Comparison of ENCODE assay signal across 3 cellular contexts in the genomic region with DNA sequence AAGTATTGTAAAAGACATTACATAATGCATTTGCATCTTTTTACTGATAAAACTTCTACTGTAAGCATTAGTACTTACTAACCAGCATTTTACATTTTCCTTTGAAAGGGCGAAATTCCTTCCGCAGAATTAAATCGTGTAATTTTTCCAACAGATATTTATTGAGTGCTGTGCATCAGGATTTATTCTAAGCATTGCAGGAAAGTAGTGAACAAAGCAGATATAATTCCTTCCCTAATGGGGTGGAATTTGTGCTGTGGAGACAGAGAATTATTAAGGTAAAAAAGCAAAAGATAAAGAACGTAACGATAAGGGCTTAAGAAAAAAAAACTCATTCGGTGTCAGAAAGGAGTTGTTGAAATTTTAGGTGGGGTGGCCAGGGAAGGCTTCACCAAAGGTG.
A peak's percentile ranks its signal among the peaks of the same experiment; 100 is the strongest.
TF ChIP-seq lines count a peak whose summit lies in the region.

No MANE protein-coding gene starts in this region.

TF ChIP-seq in A549, 52 proteins besides CTCF, POLR2A, EP300 and RAD21 (continued from another document):
- TF ChIP-seq ZFP36 (IDR thresholded peaks at IDR 0.05; ENCODE audit: borderline replicate concordance, partially characterized antibody) (no peak), FOSL2 (IDR thresholded peaks at IDR 0.05) (no peak), FOSL2 (CRISPR knock-in tag; IDR thresholded peaks at IDR 0.05) (no peak), PHF8 (IDR thresholded peaks at IDR 0.05; ENCODE audit: borderline replicate concordance, low read depth) (no peak), TP53 (CRISPR knock-in tag; IDR thresholded peaks at IDR 0.05) (no peak)
- TF ChIP-seq, protein P1, sequence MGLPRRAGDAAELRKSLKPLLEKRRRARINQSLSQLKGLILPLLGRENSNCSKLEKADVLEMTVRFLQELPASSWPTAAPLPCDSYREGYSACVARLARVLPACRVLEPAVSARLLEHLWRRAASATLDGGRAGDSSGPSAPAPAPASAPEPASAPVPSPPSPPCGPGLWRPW (IDR thresholded peaks at IDR 0.05) = no peak

TF ChIP-seq in HEK293, 187 proteins besides CTCF, POLR2A, EP300 and RAD21 (continued from another document):
- TF ChIP-seq ZIC2 (tag by site-specific recombination; IDR thresholded peaks at IDR 0.05) (no peak), ZNF670 (tag by site-specific recombination; IDR thresholded peaks at IDR 0.05; ENCODE audit: low read depth) (no peak), ZNF423 (tag by site-specific recombination; IDR thresholded peaks at IDR 0.05) (0 out of 2 replicates have a peak, but pooled peaks have one; percentile 11)
- TF ChIP-seq, protein P2, sequence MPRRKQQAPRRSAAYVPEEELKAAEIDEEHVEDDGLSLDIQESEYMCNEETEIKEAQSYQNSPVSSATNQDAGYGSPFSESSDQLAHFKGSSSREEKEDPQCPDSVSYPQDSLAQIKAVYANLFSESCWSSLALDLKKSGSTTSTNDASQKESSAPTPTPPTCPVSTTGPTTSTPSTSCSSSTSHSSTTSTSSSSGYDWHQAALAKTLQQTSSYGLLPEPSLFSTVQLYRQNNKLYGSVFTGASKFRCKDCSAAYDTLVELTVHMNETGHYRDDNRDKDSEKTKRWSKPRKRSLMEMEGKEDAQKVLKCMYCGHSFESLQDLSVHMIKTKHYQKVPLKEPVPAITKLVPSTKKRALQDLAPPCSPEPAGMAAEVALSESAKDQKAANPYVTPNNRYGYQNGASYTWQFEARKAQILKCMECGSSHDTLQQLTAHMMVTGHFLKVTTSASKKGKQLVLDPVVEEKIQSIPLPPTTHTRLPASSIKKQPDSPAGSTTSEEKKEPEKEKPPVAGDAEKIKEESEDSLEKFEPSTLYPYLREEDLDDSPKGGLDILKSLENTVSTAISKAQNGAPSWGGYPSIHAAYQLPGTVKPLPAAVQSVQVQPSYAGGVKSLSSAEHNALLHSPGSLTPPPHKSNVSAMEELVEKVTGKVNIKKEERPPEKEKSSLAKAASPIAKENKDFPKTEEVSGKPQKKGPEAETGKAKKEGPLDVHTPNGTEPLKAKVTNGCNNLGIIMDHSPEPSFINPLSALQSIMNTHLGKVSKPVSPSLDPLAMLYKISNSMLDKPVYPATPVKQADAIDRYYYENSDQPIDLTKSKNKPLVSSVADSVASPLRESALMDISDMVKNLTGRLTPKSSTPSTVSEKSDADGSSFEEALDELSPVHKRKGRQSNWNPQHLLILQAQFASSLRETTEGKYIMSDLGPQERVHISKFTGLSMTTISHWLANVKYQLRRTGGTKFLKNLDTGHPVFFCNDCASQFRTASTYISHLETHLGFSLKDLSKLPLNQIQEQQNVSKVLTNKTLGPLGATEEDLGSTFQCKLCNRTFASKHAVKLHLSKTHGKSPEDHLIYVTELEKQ (tag by site-specific recombination; IDR thresholded peaks at IDR 0.05; ENCODE audit: borderline replicate concordance) = no peak

TF ChIP-seq in K562, 482 proteins besides CTCF, POLR2A, EP300 and RAD21 (continued from another document and continues in another):
- TF ChIP-seq, protein P3, sequence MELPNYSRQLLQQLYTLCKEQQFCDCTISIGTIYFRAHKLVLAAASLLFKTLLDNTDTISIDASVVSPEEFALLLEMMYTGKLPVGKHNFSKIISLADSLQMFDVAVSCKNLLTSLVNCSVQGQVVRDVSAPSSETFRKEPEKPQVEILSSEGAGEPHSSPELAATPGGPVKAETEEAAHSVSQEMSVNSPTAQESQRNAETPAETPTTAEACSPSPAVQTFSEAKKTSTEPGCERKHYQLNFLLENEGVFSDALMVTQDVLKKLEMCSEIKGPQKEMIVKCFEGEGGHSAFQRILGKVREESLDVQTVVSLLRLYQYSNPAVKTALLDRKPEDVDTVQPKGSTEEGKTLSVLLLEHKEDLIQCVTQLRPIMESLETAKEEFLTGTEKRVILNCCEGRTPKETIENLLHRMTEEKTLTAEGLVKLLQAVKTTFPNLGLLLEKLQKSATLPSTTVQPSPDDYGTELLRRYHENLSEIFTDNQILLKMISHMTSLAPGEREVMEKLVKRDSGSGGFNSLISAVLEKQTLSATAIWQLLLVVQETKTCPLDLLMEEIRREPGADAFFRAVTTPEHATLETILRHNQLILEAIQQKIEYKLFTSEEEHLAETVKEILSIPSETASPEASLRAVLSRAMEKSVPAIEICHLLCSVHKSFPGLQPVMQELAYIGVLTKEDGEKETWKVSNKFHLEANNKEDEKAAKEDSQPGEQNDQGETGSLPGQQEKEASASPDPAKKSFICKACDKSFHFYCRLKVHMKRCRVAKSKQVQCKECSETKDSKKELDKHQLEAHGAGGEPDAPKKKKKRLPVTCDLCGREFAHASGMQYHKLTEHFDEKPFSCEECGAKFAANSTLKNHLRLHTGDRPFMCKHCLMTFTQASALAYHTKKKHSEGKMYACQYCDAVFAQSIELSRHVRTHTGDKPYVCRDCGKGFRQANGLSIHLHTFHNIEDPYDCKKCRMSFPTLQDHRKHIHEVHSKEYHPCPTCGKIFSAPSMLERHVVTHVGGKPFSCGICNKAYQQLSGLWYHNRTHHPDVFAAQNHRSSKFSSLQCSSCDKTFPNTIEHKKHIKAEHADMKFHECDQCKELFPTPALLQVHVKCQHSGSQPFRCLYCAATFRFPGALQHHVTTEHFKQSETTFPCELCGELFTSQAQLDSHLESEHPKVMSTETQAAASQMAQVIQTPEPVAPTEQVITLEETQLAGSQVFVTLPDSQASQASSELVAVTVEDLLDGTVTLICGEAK (IDR thresholded peaks at IDR 0.05) = no peak
- TF ChIP-seq, protein P3 (CRISPR knock-in tag; IDR thresholded peaks at IDR 0.05) = no peak
- TF ChIP-seq, protein P4, sequence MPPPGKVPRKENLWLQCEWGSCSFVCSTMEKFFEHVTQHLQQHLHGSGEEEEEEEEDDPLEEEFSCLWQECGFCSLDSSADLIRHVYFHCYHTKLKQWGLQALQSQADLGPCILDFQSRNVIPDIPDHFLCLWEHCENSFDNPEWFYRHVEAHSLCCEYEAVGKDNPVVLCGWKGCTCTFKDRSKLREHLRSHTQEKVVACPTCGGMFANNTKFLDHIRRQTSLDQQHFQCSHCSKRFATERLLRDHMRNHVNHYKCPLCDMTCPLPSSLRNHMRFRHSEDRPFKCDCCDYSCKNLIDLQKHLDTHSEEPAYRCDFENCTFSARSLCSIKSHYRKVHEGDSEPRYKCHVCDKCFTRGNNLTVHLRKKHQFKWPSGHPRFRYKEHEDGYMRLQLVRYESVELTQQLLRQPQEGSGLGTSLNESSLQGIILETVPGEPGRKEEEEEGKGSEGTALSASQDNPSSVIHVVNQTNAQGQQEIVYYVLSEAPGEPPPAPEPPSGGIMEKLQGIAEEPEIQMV (tag; conservative IDR thresholded peaks at IDR 0.05; ENCODE audit: low read depth) = no peak
- no peak for TF ChIP-seq RBM15 (IDR thresholded peaks at IDR 0.05; ENCODE audit: insufficient read depth, low read length)
- no peak for TF ChIP-seq NR2C2 (CRISPR knock-in tag; IDR thresholded peaks at IDR 0.05)
- TF ChIP-seq NR2C2 (tag; IDR thresholded peaks at IDR 0.05) = 0 out of 2 replicates have a peak, but pooled peaks have one; percentile 9
- TF ChIP-seq SRF (CRISPR knock-in tag; IDR thresholded peaks at IDR 0.05) = peak in 1 of 2 experiments; percentile 40; a peak in 1 of 4 replicates
- TF ChIP-seq, protein P5, sequence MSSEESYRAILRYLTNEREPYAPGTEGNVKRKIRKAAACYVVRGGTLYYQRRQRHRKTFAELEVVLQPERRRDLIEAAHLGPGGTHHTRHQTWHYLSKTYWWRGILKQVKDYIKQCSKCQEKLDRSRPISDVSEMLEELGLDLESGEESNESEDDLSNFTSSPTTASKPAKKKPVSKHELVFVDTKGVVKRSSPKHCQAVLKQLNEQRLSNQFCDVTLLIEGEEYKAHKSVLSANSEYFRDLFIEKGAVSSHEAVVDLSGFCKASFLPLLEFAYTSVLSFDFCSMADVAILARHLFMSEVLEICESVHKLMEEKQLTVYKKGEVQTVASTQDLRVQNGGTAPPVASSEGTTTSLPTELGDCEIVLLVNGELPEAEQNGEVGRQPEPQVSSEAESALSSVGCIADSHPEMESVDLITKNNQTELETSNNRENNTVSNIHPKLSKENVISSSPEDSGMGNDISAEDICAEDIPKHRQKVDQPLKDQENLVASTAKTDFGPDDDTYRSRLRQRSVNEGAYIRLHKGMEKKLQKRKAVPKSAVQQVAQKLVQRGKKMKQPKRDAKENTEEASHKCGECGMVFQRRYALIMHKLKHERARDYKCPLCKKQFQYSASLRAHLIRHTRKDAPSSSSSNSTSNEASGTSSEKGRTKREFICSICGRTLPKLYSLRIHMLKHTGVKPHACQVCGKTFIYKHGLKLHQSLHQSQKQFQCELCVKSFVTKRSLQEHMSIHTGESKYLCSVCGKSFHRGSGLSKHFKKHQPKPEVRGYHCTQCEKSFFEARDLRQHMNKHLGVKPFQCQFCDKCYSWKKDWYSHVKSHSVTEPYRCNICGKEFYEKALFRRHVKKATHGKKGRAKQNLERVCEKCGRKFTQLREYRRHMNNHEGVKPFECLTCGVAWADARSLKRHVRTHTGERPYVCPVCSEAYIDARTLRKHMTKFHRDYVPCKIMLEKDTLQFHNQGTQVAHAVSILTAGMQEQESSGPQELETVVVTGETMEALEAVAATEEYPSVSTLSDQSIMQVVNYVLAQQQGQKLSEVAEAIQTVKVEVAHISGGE (CRISPR knock-in tag; IDR thresholded peaks at IDR 0.05) = 0 out of 6 replicates have a peak, but pooled peaks of 1 of the 3 experiments have one; percentile 10
- TF ChIP-seq ZNF384 (IDR thresholded peaks at IDR 0.05; ENCODE audit: low read depth, low read length) = peak; percentile 46; the same call in 1 of the 2 replicates
- TF ChIP-seq, protein P6, sequence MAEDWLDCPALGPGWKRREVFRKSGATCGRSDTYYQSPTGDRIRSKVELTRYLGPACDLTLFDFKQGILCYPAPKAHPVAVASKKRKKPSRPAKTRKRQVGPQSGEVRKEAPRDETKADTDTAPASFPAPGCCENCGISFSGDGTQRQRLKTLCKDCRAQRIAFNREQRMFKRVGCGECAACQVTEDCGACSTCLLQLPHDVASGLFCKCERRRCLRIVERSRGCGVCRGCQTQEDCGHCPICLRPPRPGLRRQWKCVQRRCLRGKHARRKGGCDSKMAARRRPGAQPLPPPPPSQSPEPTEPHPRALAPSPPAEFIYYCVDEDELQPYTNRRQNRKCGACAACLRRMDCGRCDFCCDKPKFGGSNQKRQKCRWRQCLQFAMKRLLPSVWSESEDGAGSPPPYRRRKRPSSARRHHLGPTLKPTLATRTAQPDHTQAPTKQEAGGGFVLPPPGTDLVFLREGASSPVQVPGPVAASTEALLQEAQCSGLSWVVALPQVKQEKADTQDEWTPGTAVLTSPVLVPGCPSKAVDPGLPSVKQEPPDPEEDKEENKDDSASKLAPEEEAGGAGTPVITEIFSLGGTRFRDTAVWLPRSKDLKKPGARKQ (CRISPR knock-in tag; IDR thresholded peaks at IDR 0.05) = peak; percentile 87; the same call in 1 of the 2 replicates
- TF ChIP-seq, protein P7, sequence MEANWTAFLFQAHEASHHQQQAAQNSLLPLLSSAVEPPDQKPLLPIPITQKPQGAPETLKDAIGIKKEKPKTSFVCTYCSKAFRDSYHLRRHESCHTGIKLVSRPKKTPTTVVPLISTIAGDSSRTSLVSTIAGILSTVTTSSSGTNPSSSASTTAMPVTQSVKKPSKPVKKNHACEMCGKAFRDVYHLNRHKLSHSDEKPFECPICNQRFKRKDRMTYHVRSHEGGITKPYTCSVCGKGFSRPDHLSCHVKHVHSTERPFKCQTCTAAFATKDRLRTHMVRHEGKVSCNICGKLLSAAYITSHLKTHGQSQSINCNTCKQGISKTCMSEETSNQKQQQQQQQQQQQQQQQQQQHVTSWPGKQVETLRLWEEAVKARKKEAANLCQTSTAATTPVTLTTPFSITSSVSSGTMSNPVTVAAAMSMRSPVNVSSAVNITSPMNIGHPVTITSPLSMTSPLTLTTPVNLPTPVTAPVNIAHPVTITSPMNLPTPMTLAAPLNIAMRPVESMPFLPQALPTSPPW (CRISPR knock-in tag; IDR thresholded peaks at IDR 0.05) = peak; percentile 6; the same call in 1 of the 2 replicates
- TF ChIP-seq RNF2 (IDR thresholded peaks at IDR 0.05) = no peak
- no peak for TF ChIP-seq RB1 (IDR thresholded peaks at IDR 0.05; ENCODE audit: low read depth)
- no peak for TF ChIP-seq NCOA1 (IDR thresholded peaks at IDR 0.05; ENCODE audit: low read depth)
- TF ChIP-seq ZNF146 (CRISPR knock-in tag; IDR thresholded peaks at IDR 0.05; ENCODE audit: unreplicated experiment) = no peak
- TF ChIP-seq ZC3H4 (CRISPR knock-in tag; IDR thresholded peaks at IDR 0.05; ENCODE audit: borderline replicate concordance) = no peak
- TF ChIP-seq U2AF2 (optimal IDR thresholded peaks at IDR 0.05; ENCODE audit: low read depth, low read length) = no peak
- no peak for TF ChIP-seq ZNF354B (CRISPR knock-in tag; IDR thresholded peaks at IDR 0.05)
- no peak for TF ChIP-seq HSF4 (CRISPR knock-in tag; IDR thresholded peaks at IDR 0.05; ENCODE audit: borderline replicate concordance)
- no peak for TF ChIP-seq ESRRB (CRISPR knock-in tag; IDR thresholded peaks at IDR 0.05; ENCODE audit: borderline replicate concordance)
- no peak for TF ChIP-seq HDAC2 (IDR thresholded peaks at IDR 0.05)
- TF ChIP-seq NFXL1 (CRISPR knock-in tag; IDR thresholded peaks at IDR 0.05) = no peak
- no peak for TF ChIP-seq ZNF717 (CRISPR knock-in tag; IDR thresholded peaks at IDR 0.05)
- TF ChIP-seq ETV5 (CRISPR knock-in tag; IDR thresholded peaks at IDR 0.05; ENCODE audit: low read depth) = no peak
- 0 out of 2 replicates have a peak, but pooled peaks have one; percentile 43 for TF ChIP-seq NFATC3 (IDR thresholded peaks at IDR 0.05)
- no peak for TF ChIP-seq ZNF551 (CRISPR knock-in tag; IDR thresholded peaks at IDR 0.05)
